Comparison of ENCODE assay signal across 29 cellular contexts in the genomic region with DNA sequence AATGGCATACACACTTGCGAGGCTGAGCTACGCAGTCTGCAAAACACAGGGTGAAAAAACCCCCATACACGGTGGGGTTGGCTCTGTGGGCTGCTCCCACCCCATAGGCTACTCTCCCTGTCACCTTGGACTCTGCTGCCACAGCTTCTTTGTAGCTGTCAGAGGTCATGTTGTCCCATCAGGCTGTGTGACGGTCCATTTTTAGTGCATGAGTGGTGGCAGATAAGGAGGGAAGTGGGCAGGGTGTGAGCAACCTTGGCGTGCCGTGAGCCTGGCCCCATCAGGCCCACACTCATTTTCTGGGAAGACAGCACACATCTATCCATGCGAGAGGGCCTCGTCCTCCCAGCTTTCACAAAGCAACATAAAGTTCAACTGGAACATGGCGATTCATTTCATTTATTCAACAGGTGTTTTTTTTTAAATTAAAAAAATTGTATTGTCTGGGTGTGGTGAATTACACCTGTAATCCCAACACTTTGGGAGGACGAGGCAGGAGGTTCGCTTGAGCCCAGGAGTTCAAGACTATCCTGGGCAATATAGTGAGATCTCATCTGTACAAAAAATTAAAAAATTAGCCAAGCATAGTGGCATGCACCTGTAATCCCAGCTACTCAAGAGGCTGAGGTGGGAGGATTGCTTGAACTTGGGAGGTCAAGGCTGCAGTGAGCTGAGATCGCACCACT.
"Had no signal": no experiment of that assay in that cellular context is flagged by ENCODE, and none has a peak within 500 bp of the region (broad histone marks: within the 10 kb centered on the region; RNA-seq: fewer than 3 reads in every experiment).

No MANE protein-coding gene starts in this region.

- H3K9me3 ChIP-seq: breast epithelium, mucosa of descending colon, stomach, thyroid gland, upper lobe of left lung, vagina had no signal

- H3K36me3 ChIP-seq: breast epithelium, stomach, thyroid gland, upper lobe of left lung, vagina had no signal

- H3K27me3 ChIP-seq: breast epithelium, stomach, thyroid gland, upper lobe of left lung, vagina had no signal

- H3K27ac Mint-ChIP-seq: activated naive CD4-positive, alpha-beta T cell treated with anti-CD3 and anti-CD28 coated beads, Interleukin-2, amount 50 U/mL, for 72 hours; activated T-cell treated with anti-CD3 and anti-CD28 coated beads, Interleukin-2, amount 50 U/mL, for 72 hours; immature natural killer cell; stimulated activated effector memory CD8-positive, alpha-beta T cell treated with anti-CD3 and anti-CD28 coated beads, Interleukin-12 subunit alpha, Interleukin-12 subunit beta, amount 100 ng/mL, for 72 hours; T-helper 2 cell treated with Interferon-gamma antibody and Interleukin-4, amounts not matched to agents 5 μg/mL and 100 μg/mL, for 36 hours had no signal

- H3K4me3 Mint-ChIP-seq: activated T-cell treated with anti-CD3 and anti-CD28 coated beads, Interleukin-2, amount 50 U/mL, for 72 hours; central memory CD8-positive, alpha-beta T cell; immature natural killer cell; natural killer cell treated with Interleukin-12 subunit alpha and Interleukin-12 subunit beta and Interleukin-15 and Interleukin-18, amount 100 ng/mL, for 72 hours; stimulated activated effector memory CD8-positive, alpha-beta T cell treated with anti-CD3 and anti-CD28 coated beads, Interleukin-12 subunit alpha, Interleukin-12 subunit beta, amount 100 ng/mL, for 72 hours; T-helper 2 cell treated with Interferon-gamma antibody and Interleukin-4, amounts not matched to agents 5 μg/mL and 100 μg/mL, for 36 hours had no signal

- H3K27ac ChIP-seq: breast epithelium, skin epidermis, stomach, vagina had no signal

- H3K4me1 ChIP-seq: breast epithelium had no signal

- H3K9me3 Mint-ChIP-seq: activated naive CD4-positive, alpha-beta T cell treated with anti-CD3 and anti-CD28 coated beads, Interleukin-2, amount 50 U/mL, for 72 hours; activated T-cell treated with anti-CD3 and anti-CD28 coated beads, Interleukin-2, amount 50 U/mL, for 72 hours; central memory CD8-positive, alpha-beta T cell; immature natural killer cell; natural killer cell treated with Interleukin-12 subunit alpha and Interleukin-12 subunit beta and Interleukin-15 and Interleukin-18, amount 100 ng/mL, for 72 hours; stimulated activated effector memory CD8-positive, alpha-beta T cell treated with anti-CD3 and anti-CD28 coated beads, Interleukin-12 subunit alpha, Interleukin-12 subunit beta, amount 100 ng/mL, for 72 hours; T-helper 2 cell treated with Interferon-gamma antibody and Interleukin-4, amounts not matched to agents 5 μg/mL and 100 μg/mL, for 36 hours had no signal

- ATAC-seq: activated naive CD4-positive, alpha-beta T cell treated with anti-CD3 and anti-CD28 coated beads, Interleukin-2, amount 50 U/mL, for 72 hours; activated T-cell treated with anti-CD3 and anti-CD28 coated beads, Interleukin-2, amount 50 U/mL, for 72 hours; mucosa of descending colon; natural killer cell treated with Interleukin-12 subunit alpha and Interleukin-12 subunit beta and Interleukin-15 and Interleukin-18, amount 100 ng/mL, for 72 hours; sciatic nerve; stimulated activated effector memory CD8-positive, alpha-beta T cell treated with anti-CD3 and anti-CD28 coated beads, Interleukin-12 subunit alpha, Interleukin-12 subunit beta, amount 100 ng/mL, for 72 hours had no signal

- H3K36me3 Mint-ChIP-seq: activated naive CD4-positive, alpha-beta T cell treated with anti-CD3 and anti-CD28 coated beads, Interleukin-2, amount 50 U/mL, for 72 hours; immature natural killer cell; natural killer cell treated with Interleukin-12 subunit alpha and Interleukin-12 subunit beta and Interleukin-15 and Interleukin-18, amount 100 ng/mL, for 72 hours had no signal

- DNase-seq: activated CD4-positive, alpha-beta T cell treated with anti-CD3 and anti-CD28 coated beads for 4 hours; activated CD4-positive, alpha-beta T cell treated with anti-CD3 and anti-CD28 coated beads, Interleukin-2, amount 50 U/mL, for 4 hours; activated naive CD4-positive, alpha-beta T cell; activated T-cell treated with anti-CD3 and anti-CD28 coated beads for 4 hours; activated T-cell treated with anti-CD3 and anti-CD28 coated beads, Interleukin-2, amount 50 U/mL, for 72 hours; dermis blood vessel endothelial cell; effector memory CD4-positive, alpha-beta T cell; hypothalamus; immature natural killer cell; kidney; mesendoderm; mucosa of descending colon; stimulated activated CD4-positive, alpha-beta T cell treated with anti-CD3 and anti-CD28 coated beads, Interleukin-4, amount 100 ng/mL, for 24 hours; stomach; T-helper 1 cell; thyroid gland; upper lobe of left lung had no signal

- H3K27me3 Mint-ChIP-seq: central memory CD8-positive, alpha-beta T cell; natural killer cell treated with Interleukin-12 subunit alpha and Interleukin-12 subunit beta and Interleukin-15 and Interleukin-18, amount 100 ng/mL, for 72 hours had no signal

- FAIRE-seq: colon, frontal cortex, kidney had no signal

- H3K4me3 ChIP-seq: breast epithelium, lung, mucosa of descending colon, skin epidermis, stomach, thyroid gland, upper lobe of left lung, vagina had no signal
